In genomic region chr5:104048231-104048630, GRCh38 we compare ENCODE assay signal across 16 cellular contexts.
"Had no signal": no experiment of that assay in that cellular context is flagged by ENCODE, and none has a peak within 500 bp of the region (broad histone marks: within the 10 kb centered on the region; RNA-seq: fewer than 3 reads in every experiment).

No MANE protein-coding gene starts in this region.

- H3K27ac ChIP-seq: ascending aorta, coronary artery, gastroesophageal sphincter, right atrium auricular region, transverse colon had no signal

- H3K36me3 Mint-ChIP-seq: activated CD4-positive, alpha-beta memory T cell treated with anti-CD3 and anti-CD28 coated beads for 36 hours; activated naive CD8-positive, alpha-beta T cell treated with anti-CD3 and anti-CD28 coated beads, Interleukin-2, amount 10 ng/mL, durations not matched to agents 7 days and 5 days; stimulated activated effector memory CD8-positive, alpha-beta T cell treated with anti-CD3 and anti-CD28 coated beads, Interleukin-12 subunit alpha, Interleukin-12 subunit beta, amount 100 ng/mL, for 72 hours had no signal

- H3K27ac Mint-ChIP-seq: activated CD4-positive, alpha-beta memory T cell treated with anti-CD3 and anti-CD28 coated beads for 36 hours; activated naive CD8-positive, alpha-beta T cell treated with anti-CD3 and anti-CD28 coated beads, Interleukin-2, amount 10 ng/mL, durations not matched to agents 7 days and 5 days; stimulated activated effector memory CD8-positive, alpha-beta T cell treated with anti-CD3 and anti-CD28 coated beads, Interleukin-12 subunit alpha, Interleukin-12 subunit beta, amount 100 ng/mL, for 72 hours; T-helper 17 cell had no signal

- H3K4me3 Mint-ChIP-seq: activated CD4-positive, alpha-beta memory T cell treated with anti-CD3 and anti-CD28 coated beads for 36 hours; activated naive CD8-positive, alpha-beta T cell treated with anti-CD3 and anti-CD28 coated beads, Interleukin-2, amount 10 ng/mL, durations not matched to agents 7 days and 5 days; stimulated activated effector memory CD8-positive, alpha-beta T cell treated with anti-CD3 and anti-CD28 coated beads, Interleukin-12 subunit alpha, Interleukin-12 subunit beta, amount 100 ng/mL, for 72 hours; T-helper 17 cell had no signal

- H3K4me1 Mint-ChIP-seq: activated naive CD8-positive, alpha-beta T cell treated with anti-CD3 and anti-CD28 coated beads, Interleukin-2, amount 10 ng/mL, durations not matched to agents 7 days and 5 days; stimulated activated effector memory CD8-positive, alpha-beta T cell treated with anti-CD3 and anti-CD28 coated beads, Interleukin-12 subunit alpha, Interleukin-12 subunit beta, amount 100 ng/mL, for 72 hours; T-helper 17 cell had no signal

- H3K4me3 ChIP-seq: ascending aorta, coronary artery, gastroesophageal sphincter, right atrium auricular region, transverse colon had no signal

- ATAC-seq: activated CD4-positive, CD25-positive, alpha-beta regulatory T cell treated with anti-CD3 and anti-CD28 coated beads, Interleukin-2, amount 50 U/mL, for 24 hours; gastroesophageal sphincter; left ventricle myocardium superior; stimulated activated effector memory CD8-positive, alpha-beta T cell treated with anti-CD3 and anti-CD28 coated beads, Interleukin-12 subunit alpha, Interleukin-12 subunit beta, amount 100 ng/mL, for 72 hours; T-helper 17 cell had no signal

- H3K36me3 ChIP-seq: ascending aorta, gastroesophageal sphincter, right atrium auricular region, transverse colon had no signal

- H3K9me3 ChIP-seq: ascending aorta, gastroesophageal sphincter, right atrium auricular region, transverse colon had no signal

- H3K27me3 Mint-ChIP-seq: activated CD4-positive, alpha-beta memory T cell treated with anti-CD3 and anti-CD28 coated beads for 36 hours; activated naive CD8-positive, alpha-beta T cell treated with anti-CD3 and anti-CD28 coated beads, Interleukin-2, amount 10 ng/mL, durations not matched to agents 7 days and 5 days; T-helper 17 cell had no signal

- H3K27me3 ChIP-seq: ascending aorta, gastroesophageal sphincter, right atrium auricular region, transverse colon had no signal

- H3K9me3 Mint-ChIP-seq: activated naive CD8-positive, alpha-beta T cell treated with anti-CD3 and anti-CD28 coated beads, Interleukin-2, amount 10 ng/mL, durations not matched to agents 7 days and 5 days had no signal

- H3K4me1 ChIP-seq: ascending aorta, gastroesophageal sphincter, right atrium auricular region, transverse colon had no signal

- DNase-seq: activated CD4-positive, alpha-beta memory T cell treated with anti-CD3 and anti-CD28 coated beads for 36 hours; activated naive CD8-positive, alpha-beta T cell treated with anti-CD3 and anti-CD28 coated beads, Interleukin-2, amount 10 ng/mL, durations not matched to agents 7 days and 5 days; caudate nucleus; effector CD4-positive, alpha-beta T cell; islet precursor cell; left ventricle myocardium superior; small intestine; substantia nigra; T-helper 17 cell; transverse colon had no signal
